In genomic region chr1:100132566-100133477, GRCh38 we compare ENCODE assay signal across 8 cellular contexts. TPM values are rescaled to one million over a fixed set of nuclear protein-coding genes. Genes with fewer than 3 reads are reported as not detected.
DNase-seq lines count a peak whose midpoint lies in the region; ATAC-seq, FAIRE-seq and TF ChIP-seq lines count a peak whose summit lies in the region.

TSS of gene SASS6 (minus strand) at chr1:100132930. CDS start at chr1:100132814, 116 bp downstream.
TSS of gene TRMT13 (plus strand) at chr1:100133163. CDS start at chr1:100133169, 6 bp downstream.

- H4K20me1 ChIP-seq in OCI-LY7 (ENCODE audit: insufficient read depth, low read length): no peaks in the 10 kb centered on the region

- ATAC-seq in GM21526 (IDR thresholded peaks at IDR 0.05; ENCODE audit: low FRiP score, unreplicated experiment): peak; percentile 88

- intact Hi-C loops in OCI-LY7 (cut with micrococcal nuclease; ENCODE audit: unreplicated experiment): loop anchor here (1.0 to 10.0 kb wide), 7 partner anchors 95 to 762 kb away; partner anchors contain the start of genes CDC14A, DBT, EXTL2 and RTCA

- H3K9me2 ChIP-seq in OCI-LY7 (ENCODE audit: insufficient read depth, low read length): no peaks in the 10 kb centered on the region

- H3K79me2 ChIP-seq in OCI-LY7 (ENCODE audit: insufficient read depth, low read depth, low read length): peaks cover 85% of the 10 kb centered on the region

- no peak for TF ChIP-seq CTCF in D721Med (IDR thresholded peaks at IDR 0.05; ENCODE audit: insufficient read depth, missing control alignments)
- TF ChIP-seq CTCF in OCI-LY7 (conservative IDR thresholded peaks at IDR 0.05; ENCODE audit: low read length): no peak

- CTCF ChIA-PET in OCI-LY7 (lab: Charles Lee; ENCODE audit: unreplicated experiment): interaction anchor here (0.6 kb wide), 1 partner anchor 762 kb away, joined by 3 read pairs; no protein-coding TSS in a partner anchor

- no peak for FAIRE-seq in D721Med (lab: Jason Lieb, UNC)

- no TSS peak for BruUV-seq in OCI-LY7 (replicated peaks; lab: Mats Ljungman, UMichigan)

- H2AFZ ChIP-seq in OCI-LY7 (ENCODE audit: low read length): peak within 1 kb of the TSS; percentile 92

- H3K27ac ChIP-seq in OCI-LY7 (ENCODE audit: low read depth, low read length, poor library complexity, severe bottlenecking): peak within 1 kb of the TSS; percentile 74

- H3K9me3 ChIP-seq in OCI-LY7 (ENCODE audit: low read length): no peaks in the 10 kb centered on the region

- POLR2A ChIA-PET in OCI-LY7 (lab: Charles Lee): interaction anchor here (0.6 to 1.5 kb wide), 10 partner anchors 9 to 369 kb away, joined by 3 to 6 read pairs (median 4); partner anchors contain the start of genes FRRS1 and SLC35A3

- peaks cover 27% of the 10 kb centered on the region for H3K36me3 ChIP-seq in OCI-LY7 (ENCODE audit: insufficient read depth, low read length)

- peak; percentile 47 for DNase-seq in D721Med (ENCODE audit: insufficient read length, low spot score)
- peak; percentile 33 for DNase-seq in HuH-7.5 (ENCODE audit: low spot score)
- peak; percentile 97 for DNase-seq in OCI-LY7 (ENCODE audit: low spot score)
- peak; percentile 89 for DNase-seq in activated T-cell treated with anti-CD3 and anti-CD28 coated beads for 1 hour (ENCODE audit: low read depth)
- peak; percentile 86 for DNase-seq in epidermal melanocyte (ENCODE audit: insufficient read length, low spot score)
- DNase-seq in middle frontal gyrus (ENCODE audit: extremely low spot score, low spot score): peak; percentile 94
- peak; percentile 79 to 88 for DNase-seq in stimulated activated CD8-positive, alpha-beta memory T cell treated with anti-CD3 and anti-CD28 coated beads, Interleukin-2, amount 100 ng/mL, for 48 hours (ENCODE audit: low read depth in 2 of 2)

- peak within 1 kb of the TSS; percentile 95 for H3K4me2 ChIP-seq in OCI-LY7 (ENCODE audit: low read length)

- peak within 1 kb of the TSS; percentile 96 for H3K4me3 ChIP-seq in OCI-LY7 (ENCODE audit: low read depth, low read length, poor library complexity, severe bottlenecking)

- peaks cover 30% of the 10 kb centered on the region for H3K4me1 ChIP-seq in OCI-LY7 (ENCODE audit: insufficient read depth, low read length, poor library complexity, severe bottlenecking)

RNA-seq across cellular contexts. Expression of gene SASS6, which starts in this region (rescaled TPM):
- total RNA-seq in OCI-LY7 (2014; rRNA removed; shearing (Covaris generic)): 12.1 and 12.6 TPM in 2 replicates
- total RNA-seq in OCI-LY7 (2022): 18.7 and 21.2 TPM in 2 replicates

RNA-seq across cellular contexts. Expression of gene TRMT13, which starts in this region (rescaled TPM):
- 14.5 and 24.2 TPM in 2 replicates for total RNA-seq in OCI-LY7 (2014; rRNA removed; shearing (Covaris generic))
- 28.7 TPM in 2 replicates for total RNA-seq in OCI-LY7 (2022)

Comparison
In these comparisons a context has a peak if more than half of its experiments do, and no peak if none do; other contexts are left out.
1. Peak in every context shown above with its lines: DNase-seq, ATAC-seq, H3K4me3 ChIP-seq and H3K27ac ChIP-seq.
2. DNase-seq: peak in every context shown above with its lines; median percentile 97 in OCI-LY7; 94 in middle frontal gyrus; 89 in activated T-cell treated with anti-CD3 and anti-CD28 coated beads for 1 hour; 86 in epidermal melanocyte; 84 in stimulated activated CD8-positive, alpha-beta memory T cell treated with anti-CD3 and anti-CD28 coated beads, Interleukin-2, amount 100 ng/mL, for 48 hours; 47 in D721Med; 33 in HuH-7.5.